8 cellular contexts compared by ENCODE assay signal in genomic region chr6:36545767-36546663, GRCh38. TPM values are rescaled to one million over a fixed set of nuclear protein-coding genes. Genes with fewer than 3 reads are reported as not detected.
A peak's percentile ranks its signal among the peaks of the same experiment; 100 is the strongest.
DNase-seq lines count a peak whose midpoint lies in the region; ATAC-seq, FAIRE-seq and TF ChIP-seq lines count a peak whose summit lies in the region.

No MANE protein-coding gene starts in this region.

- peak overlapping the region; percentile 98 to 99 for H3K9ac ChIP-seq in duodenal mucosa (ENCODE audit: low read depth in 1 of 2, low read length in 2 of 2)

- H3K27ac Mint-ChIP-seq in T-helper 2 cell treated with Interferon-gamma antibody and Interleukin-4, amounts not matched to agents 5 μg/mL and 100 μg/mL, for 36 hours, result peak overlapping the region; percentile 95

- DNase-seq in AG10803 (ENCODE audit: low read depth) (peak; percentile 17), lung (ENCODE audit: low spot score) (no peak), GM12891 (ENCODE audit: insufficient read length, low spot score) (no peak)
- peak; percentile 23 for DNase-seq in T-helper 2 cell treated with Interferon-gamma antibody and Interleukin-4, amounts not matched to agents 5 μg/mL and 100 μg/mL, for 36 hours (ENCODE audit: low spot score)

- POLR2A ChIA-PET in HEK293 (lab: Yijun Ruan, JAX), result interaction anchor here (0.6 to 2.3 kb wide), 9 partner anchors 18 to 590 kb away, joined by 3 to 11 read pairs (median 4); no protein-coding TSS in a partner anchor

- H3K9me3 ChIP-seq in HEK293 (ENCODE audit: control insufficient read depth, insufficient read depth, low read depth, low read length) (no peaks in the 10 kb centered on the region), duodenal mucosa (ENCODE audit: control insufficient read depth in 1 of 2, low read length in 2 of 2) (no peaks in the 10 kb centered on the region), lung (ENCODE audit: control insufficient read depth in 2 of 2, insufficient read depth in 1 of 2, low read length in 1 of 2) (no peaks in the 10 kb centered on the region), thymus (ENCODE audit: control insufficient read depth) (no peaks in the 10 kb centered on the region)

- H3K36me3 Mint-ChIP-seq in T-helper 2 cell treated with Interferon-gamma antibody and Interleukin-4, amounts not matched to agents 5 μg/mL and 100 μg/mL, for 36 hours (ENCODE audit: low read depth), result peaks cover 28% of the 10 kb centered on the region

- H3K27me3 ChIP-seq in duodenal mucosa (ENCODE audit: control insufficient read depth in 1 of 2, insufficient read depth in 2 of 2, low read length in 2 of 2) (no peaks in the 10 kb centered on the region), lung (ENCODE audit: control insufficient read depth, insufficient read depth) (no peaks in the 10 kb centered on the region), thymus (ENCODE audit: control insufficient read depth, insufficient read depth) (no peaks in the 10 kb centered on the region)

- TF ChIP-seq POLR2A in GM12891 (IDR thresholded peaks at IDR 0.05; ENCODE audit: low read depth, low read length), result no peak

- 6 to 8% methylated on average over 13 of the region's 13 CpGs for WGBS in lung, 2 donors
- whole genome bisulfite sequencing in thymus, result 10% methylated on average over 13 of the region's 13 CpGs

- peaks cover 48% of the 10 kb centered on the region for H3K4me1 Mint-ChIP-seq in T-helper 2 cell treated with Interferon-gamma antibody and Interleukin-4, amounts not matched to agents 5 μg/mL and 100 μg/mL, for 36 hours (ENCODE audit: low read depth)

- H3K9me3 Mint-ChIP-seq in T-helper 2 cell treated with Interferon-gamma antibody and Interleukin-4, amounts not matched to agents 5 μg/mL and 100 μg/mL, for 36 hours, result no peaks in the 10 kb centered on the region

- peak overlapping the region; percentile 98 for H3K4me3 ChIP-seq in AG10803 (ENCODE audit: low read length)
- H3K4me3 ChIP-seq in HEK293 (ENCODE audit: low read depth, low read length), result peak overlapping the region; percentile 97
- peak overlapping the region; percentile 75 to 99 for H3K4me3 ChIP-seq in duodenal mucosa (ENCODE audit: low read depth in 1 of 2, low read length in 2 of 2)
- peak overlapping the region; percentile 83 for H3K4me3 ChIP-seq in lung
- H3K4me3 ChIP-seq in thymus (ENCODE audit: low read length), result peak overlapping the region; percentile 96

- TF ChIP-seq CTCF in AG10803 (conservative IDR thresholded peaks at IDR 0.05; ENCODE audit: low read length) (no peak), HEK293 (tag by site-specific recombination; IDR thresholded peaks at IDR 0.05) (no peak), lung (IDR thresholded peaks at IDR 0.05; ENCODE audit: control extremely low read depth, extremely low read depth) (no peak)

- no peak for FAIRE-seq in GM12891 (lab: Jason Lieb, UNC)

- ATAC-seq in lung (ENCODE audit: insufficient read depth, low FRiP score), result no peak
- no peak for ATAC-seq in HG03439 (IDR thresholded peaks at IDR 0.05; ENCODE audit: unreplicated experiment)

- H3K27ac ChIP-seq in HEK293 (ENCODE audit: extremely low read depth, low read depth, low read length) (peak overlapping the region; percentile 95; the same call in 1 of the 2 replicates), duodenal mucosa (ENCODE audit: low read depth, low read length) (peak overlapping the region; percentile 93), lung (ENCODE audit: low read depth in 1 of 2, low read length in 1 of 2) (peak overlapping the region; percentile 91 to 98), thymus (ENCODE audit: low read depth) (peak overlapping the region; percentile 93)

- CTCF ChIA-PET in HEK293 (lab: Yijun Ruan, JAX), result interaction anchor here (0.6 to 1.0 kb wide), 5 partner anchors 29 to 116 kb away, joined by 3 to 5 read pairs (median 4); no protein-coding TSS in a partner anchor

- peak overlapping the region; percentile 97 for H3K4me3 Mint-ChIP-seq in T-helper 2 cell treated with Interferon-gamma antibody and Interleukin-4, amounts not matched to agents 5 μg/mL and 100 μg/mL, for 36 hours

- H3K4me1 ChIP-seq in HEK293 (ENCODE audit: control insufficient read depth, insufficient read depth, low read length), result peaks cover 10% of the 10 kb centered on the region; the same call in 1 of the 2 replicates
- peaks cover 14 to 25% of the 10 kb centered on the region in 2 donors for H3K4me1 ChIP-seq in duodenal mucosa (ENCODE audit: control insufficient read depth in 1 of 2, insufficient read depth in 2 of 2, low read length in 2 of 2)
- H3K4me1 ChIP-seq in lung (ENCODE audit: control insufficient read depth in 2 of 2, insufficient read depth in 2 of 2, low read length in 2 of 2), result peaks cover 5 to 6% of the 10 kb centered on the region in 2 donors
- peaks cover 19% of the 10 kb centered on the region for H3K4me1 ChIP-seq in thymus (ENCODE audit: control insufficient read depth, insufficient read depth, low read length)

- H3K27me3 Mint-ChIP-seq in T-helper 2 cell treated with Interferon-gamma antibody and Interleukin-4, amounts not matched to agents 5 μg/mL and 100 μg/mL, for 36 hours (ENCODE audit: low read depth), result no peaks in the 10 kb centered on the region

- peaks cover 4 to 5% of the 10 kb centered on the region in 2 experiments; a peak in 2 of 3 replicates for H3K36me3 ChIP-seq in HEK293 (ENCODE audit: control insufficient read depth in 2 of 2, insufficient read depth in 1 of 2, low read length in 2 of 2)
- H3K36me3 ChIP-seq in duodenal mucosa (ENCODE audit: control insufficient read depth in 1 of 2, insufficient read depth in 2 of 2, low read length in 2 of 2), result no peaks in the 10 kb centered on the region
- H3K36me3 ChIP-seq in lung (ENCODE audit: control insufficient read depth in 2 of 2, insufficient read depth in 2 of 2, low read length in 2 of 2), result no peaks in the 10 kb centered on the region
- H3K36me3 ChIP-seq in thymus (ENCODE audit: control insufficient read depth, insufficient read depth), result no peaks in the 10 kb centered on the region

TF ChIP-seq in HEK293, 187 proteins besides CTCF, POLR2A, EP300 and RAD21 (continues in another document):
- TF ChIP-seq SCRT1 (tag by site-specific recombination; IDR thresholded peaks at IDR 0.05; ENCODE audit: borderline replicate concordance), result no peak
- TF ChIP-seq ZNF76 (tag by site-specific recombination; IDR thresholded peaks at IDR 0.05; ENCODE audit: borderline replicate concordance, low read depth), result no peak
- peak; percentile 32; the same call in 1 of the 2 replicates for TF ChIP-seq ZNF600 (tag by site-specific recombination; IDR thresholded peaks at IDR 0.05)
- no peak for TF ChIP-seq KLF8 (tag by site-specific recombination; IDR thresholded peaks at IDR 0.05)
- no peak for TF ChIP-seq ZSCAN4 (tag by site-specific recombination; IDR thresholded peaks at IDR 0.05)

TF ChIP-seq in GM12891, 5 proteins besides CTCF, POLR2A, EP300 and RAD21:
- TF ChIP-seq TAF1 (IDR thresholded peaks at IDR 0.05; ENCODE audit: low read depth, low read length) (no peak), PAX5 (IDR thresholded peaks at IDR 0.05; ENCODE audit: insufficient read depth, low read length, severe bottlenecking) (no peak), POU2F2 (IDR thresholded peaks at IDR 0.05; ENCODE audit: low read depth, low read length) (no peak), POLR2AphosphoS5 (IDR thresholded peaks at IDR 0.05; ENCODE audit: low read depth, low read length) (no peak), SPI1 (IDR thresholded peaks at IDR 0.05; ENCODE audit: low read depth, low read length) (no peak)

RNA-seq across cellular contexts. Expression of gene STK38, which starts 1.3 kb away (rescaled TPM):
- total RNA-seq in lung, result 10 to 100 TPM; 23.2 to 36.1 TPM
- polyA plus RNA-seq in lung, result 10 to 100 TPM; 16.7 to 22.4 TPM
- polyA plus RNA-seq in thymus, result 50.0 TPM
- polyA plus RNA-seq in GM12891 (2012; ENCODE audit: low read depth, missing spikeins), result 8.4 TPM

RNA-seq across cellular contexts. Expression of gene SRSF3, which starts 48.1 kb away (rescaled TPM):
- 100 to 1,000 TPM; 211 to 262 TPM for total RNA-seq in lung
- 100 to 1,000 TPM; 145 to 267 TPM for polyA plus RNA-seq in lung
- 299 TPM for polyA plus RNA-seq in thymus
- polyA plus RNA-seq in GM12891 (2012; ENCODE audit: low read depth, missing spikeins), result 352 TPM

Comparison
In these comparisons a context has a peak if more than half of its experiments do, and no peak if none do; other contexts are left out.
1. DNase-seq: peak in AG10803 (single experiment) and T-helper 2 cell treated with Interferon-gamma antibody and Interleukin-4, amounts not matched to agents 5 μg/mL and 100 μg/mL, for 36 hours (single experiment); none in lung (single experiment) and GM12891 (single experiment).
2. Peak in every context shown above with its lines, with median percentiles within 50 percentile points of each other: H3K4me3 ChIP-seq and H3K27ac ChIP-seq.